18 cellular contexts compared by ENCODE assay signal in the genomic region with DNA sequence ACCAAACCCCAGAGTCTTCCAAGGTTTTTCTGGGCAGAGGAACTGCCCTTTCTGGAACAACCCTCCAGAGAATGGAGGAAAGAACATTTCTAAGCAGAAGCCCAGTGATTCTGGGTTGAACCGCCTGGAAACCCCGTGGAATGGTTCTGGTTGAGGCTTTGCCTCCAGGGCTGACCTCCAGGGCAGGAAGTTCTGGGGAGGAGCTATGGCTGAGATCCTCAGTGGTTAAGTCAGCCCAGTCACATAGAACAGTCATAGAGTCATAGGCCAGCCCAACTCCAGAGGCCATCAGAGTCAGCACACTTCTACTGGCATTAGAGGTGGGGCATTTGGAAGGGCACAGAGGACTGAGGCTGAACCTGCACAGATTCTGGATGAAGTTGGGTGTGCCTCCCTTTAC.
DNase-seq lines count a peak whose midpoint lies in the region; ATAC-seq and TF ChIP-seq lines count a peak whose summit lies in the region.
"Had no signal": no experiment of that assay in that cellular context is flagged by ENCODE, and none has a peak within 500 bp of the region (broad histone marks: within the 10 kb centered on the region; RNA-seq: fewer than 3 reads in every experiment).

No MANE protein-coding gene starts in this region.

- no peaks in the 10 kb centered on the region for H3K36me3 ChIP-seq in left ventricle myocardium inferior
- no peaks in the 10 kb centered on the region for H3K36me3 ChIP-seq in RWPE2 (ENCODE audit: low read depth)
- no peaks in the 10 kb centered on the region for H3K36me3 ChIP-seq in smooth muscle cell (ENCODE audit: low read depth)

- no peaks in the 10 kb centered on the region for H3F3A ChIP-seq in smooth muscle cell (ENCODE audit: low read depth)

- H3K27ac ChIP-seq in left ventricle myocardium inferior (replicated peaks), result peak overlapping the region; percentile 15
- no peak overlapping the region for H3K27ac ChIP-seq in RWPE2 (ENCODE audit: poor library complexity, severe bottlenecking)
- H3K27ac ChIP-seq in smooth muscle cell (ENCODE audit: low read depth), result no peak overlapping the region

- peaks cover 5% of the 10 kb centered on the region for H3K9me3 ChIP-seq in left ventricle myocardium inferior (replicated peaks)
- no peaks in the 10 kb centered on the region for H3K9me3 ChIP-seq in RWPE2 (ENCODE audit: severe bottlenecking)
- no peaks in the 10 kb centered on the region for H3K9me3 ChIP-seq in smooth muscle cell (replicated peaks; ENCODE audit: low read depth)

- H3K4me2 ChIP-seq in smooth muscle cell, result no peak overlapping the region

- no peaks in the 10 kb centered on the region for H3K79me2 ChIP-seq in smooth muscle cell (ENCODE audit: low read depth)

- H4K20me1 ChIP-seq in smooth muscle cell (ENCODE audit: low read depth), result no peaks in the 10 kb centered on the region

- H3K36me3 Mint-ChIP-seq in stimulated activated effector memory CD8-positive, alpha-beta T cell treated with anti-CD3 and anti-CD28 coated beads, Interleukin-12 subunit alpha, Interleukin-12 subunit beta, amount 100 ng/mL, for 72 hours, result no peaks in the 10 kb centered on the region
- H3K36me3 Mint-ChIP-seq: IgD-negative memory B cell had no signal

- intact Hi-C loops in left ventricle myocardium inferior (cut with micrococcal nuclease), result no loop called here
- intact Hi-C loops in Right ventricle myocardium inferior (cut with DNase I), result no loop called here

- WGBS in smooth muscle cell (ENCODE audit: low lambda C conversion rate), result 89% methylated on average over 2 of the region's 2 CpGs

- no peak overlapping the region for H3K27ac Mint-ChIP-seq in stimulated activated effector memory CD8-positive, alpha-beta T cell treated with anti-CD3 and anti-CD28 coated beads, Interleukin-12 subunit alpha, Interleukin-12 subunit beta, amount 100 ng/mL, for 72 hours
- H3K27ac Mint-ChIP-seq: IgD-negative memory B cell had no signal

- H3K4me1 Mint-ChIP-seq in stimulated activated effector memory CD8-positive, alpha-beta T cell treated with anti-CD3 and anti-CD28 coated beads, Interleukin-12 subunit alpha, Interleukin-12 subunit beta, amount 100 ng/mL, for 72 hours, result no peaks in the 10 kb centered on the region
- H3K4me1 Mint-ChIP-seq: IgD-negative memory B cell had no signal

- H3K4me1 ChIP-seq in left ventricle myocardium inferior, result peaks cover 8% of the 10 kb centered on the region
- H3K4me1 ChIP-seq in RWPE2 (ENCODE audit: insufficient read depth, poor library complexity, severe bottlenecking), result no peaks in the 10 kb centered on the region
- H3K4me1 ChIP-seq in smooth muscle cell (ENCODE audit: low read depth), result no peaks in the 10 kb centered on the region

- ATAC-seq in Right ventricle myocardium inferior (no peak), RWPE2 (ENCODE audit: low read depth) (0 out of 3 replicates have a peak, but pooled peaks have one; percentile 27), GM19328 (IDR thresholded peaks at IDR 0.05; ENCODE audit: unreplicated experiment) (no peak)
- peak; percentile 32 for ATAC-seq in stimulated activated effector memory CD8-positive, alpha-beta T cell treated with anti-CD3 and anti-CD28 coated beads, Interleukin-12 subunit alpha, Interleukin-12 subunit beta, amount 100 ng/mL, for 72 hours

- no peaks in the 10 kb centered on the region for H3K9me3 Mint-ChIP-seq in stimulated activated effector memory CD8-positive, alpha-beta T cell treated with anti-CD3 and anti-CD28 coated beads, Interleukin-12 subunit alpha, Interleukin-12 subunit beta, amount 100 ng/mL, for 72 hours

- H3K9ac ChIP-seq in smooth muscle cell (ENCODE audit: low read depth), result no peak overlapping the region

- H3K4me3 ChIP-seq in left ventricle myocardium inferior (no peak overlapping the region), RWPE2 (ENCODE audit: severe bottlenecking) (no peak overlapping the region), smooth muscle cell (no peak overlapping the region)

- DNase-seq in left ventricle myocardium inferior (no peak), Right ventricle myocardium inferior (ENCODE audit: missing footprints) (no peak), RWPE2 (ENCODE audit: low spot score) (no peak), islet precursor cell (peak; percentile 57), retina (no peak), smooth muscle cell (lab: John Stamatoyannopoulos, UW; ENCODE audit: unreplicated experiment) (no peak)
- DNase-seq in stimulated activated effector memory CD8-positive, alpha-beta T cell treated with anti-CD3 and anti-CD28 coated beads, Interleukin-12 subunit alpha, Interleukin-12 subunit beta, amount 100 ng/mL, for 72 hours (ENCODE audit: low spot score in 2 of 2), result no peak
- DNase-seq: 8988T, C1 segment of cervical spinal cord, H7, NCI-H187, NCI-H2171, NCI-H446 treated with DMSO at 0.1 percent for 48 hours, NCI-H748 treated with DMSO at 0.1 percent for 48 hours, OCI-M1, RPMI8226 had no signal

- no peak for TF ChIP-seq CTCF in left ventricle myocardium inferior (IDR thresholded peaks at IDR 0.05; ENCODE audit: borderline replicate concordance)
- TF ChIP-seq CTCF in RWPE2 (IDR thresholded peaks at IDR 0.05; ENCODE audit: poor library complexity, severe bottlenecking), result no peak
- TF ChIP-seq CTCF in smooth muscle cell (IDR thresholded peaks at IDR 0.05; ENCODE audit: borderline replicate concordance, insufficient read depth, poor library complexity, severe bottlenecking), result no peak

- H2AFZ ChIP-seq in smooth muscle cell (ENCODE audit: low read depth), result no peak overlapping the region

- peaks cover 26% of the 10 kb centered on the region for H3K27me3 ChIP-seq in left ventricle myocardium inferior (ENCODE audit: low read depth)
- H3K27me3 ChIP-seq in RWPE2 (ENCODE audit: insufficient read depth, poor library complexity, severe bottlenecking), result no peaks in the 10 kb centered on the region
- H3K27me3 ChIP-seq in smooth muscle cell (ENCODE audit: low read depth), result peaks cover under 1% of the 10 kb centered on the region

- no peak overlapping the region for H3K4me3 Mint-ChIP-seq in stimulated activated effector memory CD8-positive, alpha-beta T cell treated with anti-CD3 and anti-CD28 coated beads, Interleukin-12 subunit alpha, Interleukin-12 subunit beta, amount 100 ng/mL, for 72 hours
- H3K4me3 Mint-ChIP-seq: IgD-negative memory B cell had no signal

Comparison
In these comparisons a context has a peak if more than half of its experiments do, and no peak if none do; other contexts are left out.
1. ATAC-seq: peak in RWPE2 (single experiment) and stimulated activated effector memory CD8-positive, alpha-beta T cell treated with anti-CD3 and anti-CD28 coated beads, Interleukin-12 subunit alpha, Interleukin-12 subunit beta, amount 100 ng/mL, for 72 hours (single experiment); none in Right ventricle myocardium inferior (single experiment) and GM19328 (single experiment).